ENCODE assay signal across 26 cellular contexts in the genomic region with DNA sequence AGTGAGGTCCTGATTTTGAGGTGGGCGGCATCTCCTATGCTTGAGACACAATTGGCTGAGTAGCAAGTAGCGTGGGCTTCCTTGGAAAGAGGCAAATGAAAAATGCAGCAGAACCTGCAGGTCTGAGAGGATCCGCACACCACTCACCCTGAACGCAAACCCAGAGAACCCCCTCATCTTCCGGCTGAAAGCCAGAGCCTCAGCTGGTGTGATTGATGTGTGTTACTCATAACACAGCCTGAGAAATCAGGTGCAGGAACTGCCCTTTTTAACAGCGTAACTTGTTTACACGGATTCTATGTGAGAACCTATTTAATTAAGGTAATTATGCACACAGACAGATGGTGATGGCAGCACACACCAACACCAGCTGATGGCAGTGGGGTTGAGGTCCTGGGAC.
DNase-seq lines count a peak whose midpoint lies in the region; ATAC-seq, FAIRE-seq and TF ChIP-seq lines count a peak whose summit lies in the region.
"Had no signal": no experiment of that assay in that cellular context is flagged by ENCODE, and none has a peak within 500 bp of the region (broad histone marks: within the 10 kb centered on the region; RNA-seq: fewer than 3 reads in every experiment).

No MANE protein-coding gene starts in this region.

- H3K27me3 Mint-ChIP-seq in neural progenitor cell (ENCODE audit: insufficient read depth, low read depth), result no peaks in the 10 kb centered on the region
- peaks cover 3% of the 10 kb centered on the region for H3K27me3 Mint-ChIP-seq in endothelial cell (ENCODE audit: unreplicated experiment)
- H3K27me3 Mint-ChIP-seq: progenitor cell of endocrine pancreas had no signal

- DNase-seq in NAMALWA (ENCODE audit: low spot score) (peak; percentile 26), neural progenitor cell (ENCODE audit: low spot score) (no peak), cardiac septum (ENCODE audit: low spot score) (no peak), frontal cortex (ENCODE audit: low spot score in 2 of 2) (no peak), endothelial cell (ENCODE audit: low spot score) (no peak)
- DNase-seq: activated CD4-positive, alpha-beta T cell treated with anti-CD3 and anti-CD28 coated beads for 4 hours; activated CD8-positive, alpha-beta memory T cell treated with anti-CD3 and anti-CD28 coated beads, Interleukin-2, amount 50 U/mL, for 48 hours; activated naive CD4-positive, alpha-beta T cell; AML-193; aorta; GF-D8; naive B cell; NCI-H1930; NCI-H524 treated with DMSO at 0.1 percent for 48 hours; Peyer's patch; small intestine; stimulated activated CD4-positive, alpha-beta T cell treated with anti-CD3 and anti-CD28 coated beads, Interleukin-4, amount 100 ng/mL, for 4 hours; stimulated activated CD8-positive, alpha-beta memory T cell treated with anti-CD3 and anti-CD28 coated beads, Interleukin-4, amount 100 ng/mL, for 48 hours; T1000 had no signal

- H3K9me3 ChIP-seq in neural progenitor cell (ENCODE audit: low read depth), result no peaks in the 10 kb centered on the region
- H3K9me3 ChIP-seq: Peyer's patch had no signal

- H3K4me2 ChIP-seq in neural progenitor cell, result no peak overlapping the region

- H3K27me3 ChIP-seq in neural progenitor cell, result no peaks in the 10 kb centered on the region
- H3K27me3 ChIP-seq: Peyer's patch had no signal

- H3K36me3 ChIP-seq in neural progenitor cell, result no peaks in the 10 kb centered on the region
- H3K36me3 ChIP-seq: Peyer's patch had no signal

- peaks cover 12% of the 10 kb centered on the region for H3K4me1 ChIP-seq in neural progenitor cell
- H3K4me1 ChIP-seq: Peyer's patch had no signal

- H3K9me3 Mint-ChIP-seq in neural progenitor cell (no peaks in the 10 kb centered on the region), endothelial cell (ENCODE audit: unreplicated experiment) (no peaks in the 10 kb centered on the region)

- no peaks in the 10 kb centered on the region for H3K36me3 Mint-ChIP-seq in neural progenitor cell
- H3K36me3 Mint-ChIP-seq in endothelial cell (ENCODE audit: low read depth, unreplicated experiment), result no peaks in the 10 kb centered on the region
- H3K36me3 Mint-ChIP-seq: naive B cell had no signal

- no peak overlapping the region for H2AFZ ChIP-seq in neural progenitor cell (replicated peaks)

- H3K4me3 ChIP-seq in neural progenitor cell, result no peak overlapping the region
- H3K4me3 ChIP-seq: Peyer's patch, SK-N-MC had no signal

- H3K79me2 ChIP-seq in neural progenitor cell (ENCODE audit: low read depth), result no peaks in the 10 kb centered on the region

- H3K4me3 Mint-ChIP-seq in neural progenitor cell (no peak overlapping the region), endothelial cell (ENCODE audit: unreplicated experiment) (no peak overlapping the region)
- H3K4me3 Mint-ChIP-seq: naive B cell had no signal

- H3K27ac ChIP-seq in neural progenitor cell, result no peak overlapping the region
- H3K27ac ChIP-seq: Peyer's patch, SK-N-MC had no signal

- peak; percentile 55 for ATAC-seq in GM18502 (IDR thresholded peaks at IDR 0.05; ENCODE audit: poor library complexity, unreplicated experiment)
- peak; percentile 41 for ATAC-seq in GM21515 (IDR thresholded peaks at IDR 0.05; ENCODE audit: unreplicated experiment)

- no peaks in the 10 kb centered on the region for H4K20me1 ChIP-seq in neural progenitor cell (ENCODE audit: low read depth)

- peak overlapping the region; percentile 36 for H3K27ac Mint-ChIP-seq in neural progenitor cell
- H3K27ac Mint-ChIP-seq in endothelial cell (ENCODE audit: unreplicated experiment), result no peak overlapping the region
- H3K27ac Mint-ChIP-seq: progenitor cell of endocrine pancreas had no signal

- TF ChIP-seq CTCF in neural progenitor cell (IDR thresholded peaks at IDR 0.05) (no peak), endothelial cell (IDR thresholded peaks at IDR 0.05; ENCODE audit: unreplicated experiment) (no peak)

- no peak for FAIRE-seq in frontal cortex (lab: Jason Lieb, UNC)
- FAIRE-seq: D721Med, GM19239, islet of Langerhans, small intestine had no signal

- intact Hi-C loops in cardiac septum (cut with DNase I), result no loop called here

- H3K4me1 Mint-ChIP-seq in neural progenitor cell, result peaks cover 29% of the 10 kb centered on the region
- peaks cover 8% of the 10 kb centered on the region for H3K4me1 Mint-ChIP-seq in endothelial cell (ENCODE audit: unreplicated experiment)

- no peaks in the 10 kb centered on the region for H3F3A ChIP-seq in neural progenitor cell (ENCODE audit: low read depth)

- no peak overlapping the region for H3K9ac ChIP-seq in neural progenitor cell
